In genomic region chr4:105154576-105154975, GRCh38 we compare ENCODE assay signal across 16 cellular contexts.
"Had no signal": no experiment of that assay in that cellular context is flagged by ENCODE, and none has a peak within 500 bp of the region (broad histone marks: within the 10 kb centered on the region; RNA-seq: fewer than 3 reads in every experiment).

No MANE protein-coding gene starts in this region.

- H3K9me3 ChIP-seq: left lung, pancreas, psoas muscle, tibial nerve had no signal

- H3K4me3 ChIP-seq: left lung, lung, pancreas, psoas muscle, tibial nerve had no signal

- H3K36me3 ChIP-seq: left lung, pancreas, tibial nerve had no signal

- H3K27ac ChIP-seq: left lung, pancreas, psoas muscle, tibial nerve, VCaP had no signal

- ATAC-seq: activated CD4-positive, CD25-positive, alpha-beta regulatory T cell treated with anti-CD3 and anti-CD28 coated beads, Interleukin-2, amount 50 U/mL, for 24 hours; activated CD8-positive, alpha-beta T cell treated with anti-CD3 and anti-CD28 coated beads, Interleukin-2, amount 10 ng/mL, durations not matched to agents 7 days and 5 days; activated naive CD4-positive, alpha-beta T cell treated with anti-CD3 and anti-CD28 coated beads, Interleukin-2, amount 50 U/mL, for 72 hours; left lung; natural killer cell; pancreas; psoas muscle; right cardiac atrium; stimulated activated naive CD8-positive, alpha-beta T cell treated with anti-CD3 and anti-CD28 coated beads, Interleukin-15, Interleukin-2, amounts not matched to agents 100 U/mL and 50 U/mL, for 24 hours had no signal

- H3K27me3 ChIP-seq: left lung, pancreas, tibial nerve had no signal

- DNase-seq: activated CD4-positive, alpha-beta T cell treated with anti-CD3 and anti-CD28 coated beads, Interleukin-2, amount 10 ng/mL, durations not matched to agents 7 days and 5 days; activated CD8-positive, alpha-beta T cell treated with anti-CD3 and anti-CD28 coated beads, Interleukin-2, amount 10 ng/mL, durations not matched to agents 7 days and 5 days; activated T-cell treated with anti-CD3 and anti-CD28 coated beads, Interleukin-2, amount 50 U/mL, for 1 hour; foreskin fibroblast; natural killer cell; pancreas; psoas muscle; right cardiac atrium; stimulated activated CD4-positive, alpha-beta T cell treated with anti-CD3 and anti-CD28 coated beads, Interleukin-4, amount 100 ng/mL, for 24 hours; stimulated activated naive CD8-positive, alpha-beta T cell treated with anti-CD3 and anti-CD28 coated beads, Interleukin-15, Interleukin-2, amounts not matched to agents 100 U/mL and 50 U/mL, for 24 hours had no signal
